12 cellular contexts compared by ENCODE assay signal in the genomic region with DNA sequence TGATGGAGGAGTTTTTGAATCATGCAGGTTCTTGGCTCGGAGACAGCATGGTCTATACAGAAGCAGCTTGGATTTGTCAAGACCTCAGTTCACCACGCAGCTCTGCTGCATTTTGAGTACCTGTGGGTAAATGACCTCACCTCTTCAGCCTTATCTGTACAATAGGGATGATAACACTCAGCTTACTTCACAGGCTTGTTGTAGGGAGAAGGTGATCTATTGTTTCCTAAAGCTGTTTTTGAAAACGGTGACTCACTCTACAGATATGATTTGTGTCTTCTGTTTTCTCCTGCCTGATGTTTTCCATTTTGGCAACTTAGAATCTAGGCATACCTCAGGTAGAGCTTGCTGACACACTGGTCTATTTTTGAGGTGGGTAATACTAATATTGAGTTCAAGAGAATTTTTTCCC.
DNase-seq lines count a peak whose midpoint lies in the region; ATAC-seq and TF ChIP-seq lines count a peak whose summit lies in the region.
"Had no signal": no experiment of that assay in that cellular context is flagged by ENCODE, and none has a peak within 500 bp of the region (broad histone marks: within the 10 kb centered on the region; RNA-seq: fewer than 3 reads in every experiment).

No MANE protein-coding gene starts in this region.

- no peaks in the 10 kb centered on the region for H3K9me3 ChIP-seq in RWPE2 (ENCODE audit: severe bottlenecking)
- H3K9me3 ChIP-seq: gastroesophageal sphincter had no signal

- H3K4me3 ChIP-seq in RWPE2 (ENCODE audit: severe bottlenecking) (no peak overlapping the region), fibroblast of the aortic adventitia (ENCODE audit: low read depth, low read length) (no peak overlapping the region)
- H3K4me3 ChIP-seq: gastroesophageal sphincter had no signal

- peak; percentile 20 for DNase-seq in activated naive CD4-positive, alpha-beta T cell treated with Interleukin-2 at 50 U/mL for 16 hours
- DNase-seq in activated naive CD4-positive, alpha-beta T cell (lab: John Stamatoyannopoulos, UW): no peak
- DNase-seq in RWPE2 (ENCODE audit: low spot score): no peak
- DNase-seq in fibroblast of the aortic adventitia (ENCODE audit: low read depth): peak; percentile 48
- DNase-seq in NCI-H524 (lab: John Stamatoyannopoulos, UW): no peak
- DNase-seq: amygdala, C1 segment of cervical spinal cord, NCI-H2171 had no signal

- H3K4me1 Mint-ChIP-seq in stimulated activated naive CD8-positive, alpha-beta T cell treated with anti-CD3 and anti-CD28 coated beads, Interleukin-15, Interleukin-2, amounts not matched to agents 100 ng/mL and 50 ng/mL, for 24 hours (ENCODE audit: low read depth): peaks cover 24% of the 10 kb centered on the region

- ATAC-seq in RWPE2 (ENCODE audit: low read depth): peak; percentile 89
- ATAC-seq in HG03039 (IDR thresholded peaks at IDR 0.05; ENCODE audit: unreplicated experiment): no peak
- ATAC-seq in HG03521 (IDR thresholded peaks at IDR 0.05; ENCODE audit: unreplicated experiment): no peak
- ATAC-seq: gastroesophageal sphincter had no signal

- no peaks in the 10 kb centered on the region for H3K27me3 ChIP-seq in RWPE2 (ENCODE audit: insufficient read depth, poor library complexity, severe bottlenecking)
- H3K27me3 ChIP-seq: gastroesophageal sphincter had no signal

- no peaks in the 10 kb centered on the region for H3K36me3 Mint-ChIP-seq in stimulated activated naive CD8-positive, alpha-beta T cell treated with anti-CD3 and anti-CD28 coated beads, Interleukin-15, Interleukin-2, amounts not matched to agents 100 ng/mL and 50 ng/mL, for 24 hours (ENCODE audit: low read depth)

- H3K4me3 Mint-ChIP-seq in stimulated activated naive CD8-positive, alpha-beta T cell treated with anti-CD3 and anti-CD28 coated beads, Interleukin-15, Interleukin-2, amounts not matched to agents 100 ng/mL and 50 ng/mL, for 24 hours: no peak overlapping the region

- peak overlapping the region; percentile 52 for H3K27ac ChIP-seq in RWPE2 (ENCODE audit: poor library complexity, severe bottlenecking)
- H3K27ac ChIP-seq: gastroesophageal sphincter had no signal

- peaks cover 17% of the 10 kb centered on the region for H3K27me3 Mint-ChIP-seq in stimulated activated naive CD8-positive, alpha-beta T cell treated with anti-CD3 and anti-CD28 coated beads, Interleukin-15, Interleukin-2, amounts not matched to agents 100 ng/mL and 50 ng/mL, for 24 hours

- no peaks in the 10 kb centered on the region for H3K9me3 Mint-ChIP-seq in stimulated activated naive CD8-positive, alpha-beta T cell treated with anti-CD3 and anti-CD28 coated beads, Interleukin-15, Interleukin-2, amounts not matched to agents 100 ng/mL and 50 ng/mL, for 24 hours

- H3K36me3 ChIP-seq in RWPE2 (ENCODE audit: low read depth): no peaks in the 10 kb centered on the region
- H3K36me3 ChIP-seq: gastroesophageal sphincter had no signal

- TF ChIP-seq CTCF in RWPE2 (IDR thresholded peaks at IDR 0.05; ENCODE audit: poor library complexity, severe bottlenecking): no peak
- TF ChIP-seq CTCF in fibroblast of the aortic adventitia (IDR thresholded peaks at IDR 0.05; ENCODE audit: insufficient read depth, low read length): no peak

- H3K27ac Mint-ChIP-seq in stimulated activated naive CD8-positive, alpha-beta T cell treated with anti-CD3 and anti-CD28 coated beads, Interleukin-15, Interleukin-2, amounts not matched to agents 100 ng/mL and 50 ng/mL, for 24 hours: peak overlapping the region; percentile 26

- peaks cover 38% of the 10 kb centered on the region for H3K4me1 ChIP-seq in RWPE2 (ENCODE audit: insufficient read depth, poor library complexity, severe bottlenecking)

Comparison
In these comparisons a context has a peak if more than half of its experiments do, and no peak if none do; other contexts are left out.
1. DNase-seq: peak in activated naive CD4-positive, alpha-beta T cell treated with Interleukin-2 at 50 U/mL for 16 hours (single experiment) and fibroblast of the aortic adventitia (single experiment); none in activated naive CD4-positive, alpha-beta T cell (0 of 4), RWPE2 (single experiment) and NCI-H524 (0 of 2).